In the genomic region with DNA sequence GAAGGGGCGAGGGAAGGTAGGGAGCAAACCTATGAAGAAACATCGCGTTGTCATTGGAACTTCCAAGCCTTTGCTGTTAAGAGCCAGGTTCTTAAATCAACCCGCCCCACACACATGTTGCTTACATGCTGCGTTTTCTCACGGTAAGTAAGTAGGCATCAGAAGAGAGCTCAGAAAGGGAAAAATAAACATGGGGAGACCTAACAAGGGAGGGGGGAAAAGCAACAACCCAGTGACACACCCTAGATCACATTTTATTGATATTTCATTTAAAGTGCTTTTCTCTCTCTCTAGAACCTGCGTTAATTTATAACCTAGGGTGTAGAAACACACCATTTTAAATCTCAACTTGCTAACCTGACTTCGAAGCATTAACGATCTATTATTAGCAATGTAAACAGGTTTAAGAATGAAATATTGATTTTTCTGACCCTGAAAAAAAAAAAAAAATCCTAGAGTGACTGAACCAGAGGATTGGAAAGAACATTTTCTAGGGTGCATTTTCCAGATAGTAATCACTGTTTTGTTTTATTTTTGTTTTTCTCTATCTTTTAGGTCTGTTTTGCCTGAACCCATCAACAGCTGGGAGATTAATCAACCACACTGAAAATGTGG, we compare ENCODE assay signal across 11 cellular contexts. TPM values are rescaled to one million over a fixed set of nuclear protein-coding genes. Genes with fewer than 3 reads are reported as not detected.
DNase-seq lines count a peak whose midpoint lies in the region; FAIRE-seq and TF ChIP-seq lines count a peak whose summit lies in the region.
"Had no signal": no experiment of that assay in that cellular context is flagged by ENCODE, and none has a peak within 500 bp of the region (broad histone marks: within the 10 kb centered on the region; RNA-seq: fewer than 3 reads in every experiment).

No MANE protein-coding gene starts in this region.

- H3K4me1 Mint-ChIP-seq in nephron progenitor cell, result peaks cover 52% of the 10 kb centered on the region

- H3K27me3 ChIP-seq in GM23248 (replicated peaks; ENCODE audit: insufficient read depth), result no peaks in the 10 kb centered on the region
- H3K27me3 ChIP-seq in duodenal mucosa (ENCODE audit: control insufficient read depth in 1 of 2, insufficient read depth in 2 of 2, low read length in 2 of 2), result peaks cover 82 to 86% of the 10 kb centered on the region in 2 donors

- 85 to 90% methylated on average over 9 of the region's 9 CpGs for WGBS in GM23248 (ENCODE audit: low coverage in 1 of 2, low lambda C conversion rate in 2 of 2, missing lambda C conversion rate in 2 of 2), 2 experiments

- H3K4me3 Mint-ChIP-seq in nephron progenitor cell, result peak overlapping the region; percentile 99

- H3K9me2 ChIP-seq in GM23248 (ENCODE audit: insufficient read depth), result no peaks in the 10 kb centered on the region

- H3K36me3 ChIP-seq in GM23248 (ENCODE audit: low read depth) (peaks cover 18% of the 10 kb centered on the region), duodenal mucosa (ENCODE audit: control insufficient read depth in 1 of 2, insufficient read depth in 2 of 2, low read length in 2 of 2) (peaks cover 0 to 3% of the 10 kb centered on the region in 2 donors)

- TF ChIP-seq CTCF in nephron progenitor cell (IDR thresholded peaks at IDR 0.05) (no peak), D721Med (IDR thresholded peaks at IDR 0.05; ENCODE audit: insufficient read depth, missing control alignments) (no peak)

- FAIRE-seq in D721Med (lab: Jason Lieb, UNC), result no peak

- H3K4me1 ChIP-seq in GM23248 (ENCODE audit: insufficient read depth) (peaks cover 13% of the 10 kb centered on the region), duodenal mucosa (ENCODE audit: control insufficient read depth in 1 of 2, insufficient read depth in 2 of 2, low read length in 2 of 2) (peaks cover 25 to 35% of the 10 kb centered on the region in 2 donors)

- in situ Hi-C loops in GM23248 (cut with MboI), result no loop called here

- peaks cover 52% of the 10 kb centered on the region for H3K36me3 Mint-ChIP-seq in nephron progenitor cell (ENCODE audit: low read depth)

- H3K9ac ChIP-seq in GM23248 (peak overlapping the region; percentile 91; the same call in 1 of the 2 replicates), duodenal mucosa (ENCODE audit: low read depth in 1 of 2, low read length in 2 of 2) (peak overlapping the region; percentile 32 to 71)

- peak overlapping the region; percentile 100 for H3K27ac Mint-ChIP-seq in nephron progenitor cell
- H3K27ac Mint-ChIP-seq: CD4-positive, CD25-positive, alpha-beta regulatory T cell had no signal

- H3K4me3 ChIP-seq in GM23248, result peak overlapping the region; percentile 80
- H3K4me3 ChIP-seq in duodenal mucosa (ENCODE audit: low read depth in 1 of 2, low read length in 2 of 2), result peak overlapping the region; percentile 78 to 87

- 0 out of 2 replicates have a peak overlapping the region, but pooled peaks have one; percentile 61 for H2AFZ ChIP-seq in GM23248

- peaks cover 61% of the 10 kb centered on the region for H3K79me2 ChIP-seq in GM23248 (ENCODE audit: insufficient read depth)

- H3K9me3 Mint-ChIP-seq in nephron progenitor cell, result no peaks in the 10 kb centered on the region

- DNase-seq in GM23248 (no peak), nephron progenitor cell (no peak), D721Med (ENCODE audit: insufficient read length, low spot score) (no peak)
- no peak for DNase-seq in effector CD8-positive, alpha-beta T cell (lab: John Stamatoyannopoulos, UW)
- DNase-seq in activated CD8-positive, alpha-beta memory T cell treated with anti-CD3 and anti-CD28 coated beads, Interleukin-2, amount 50 U/mL, for 48 hours, result no peak
- DNase-seq: CD4-positive, CD25-positive, alpha-beta regulatory T cell; NCI-H2029; SHP77 treated with DMSO at 0.1 percent for 48 hours had no signal

- H4K20me1 ChIP-seq in GM23248 (ENCODE audit: insufficient read depth), result no peaks in the 10 kb centered on the region

- H3F3A ChIP-seq in GM23248 (ENCODE audit: insufficient read depth), result peaks cover 22% of the 10 kb centered on the region

- peaks cover 3% of the 10 kb centered on the region for H3K27me3 Mint-ChIP-seq in nephron progenitor cell (ENCODE audit: low read depth, poor library complexity)

- H3K4me2 ChIP-seq in GM23248 (ENCODE audit: unreplicated experiment), result peak overlapping the region; percentile 99

- H3K9me3 ChIP-seq in GM23248 (ENCODE audit: low read depth) (no peaks in the 10 kb centered on the region), duodenal mucosa (ENCODE audit: control insufficient read depth in 1 of 2, low read length in 2 of 2) (no peaks in the 10 kb centered on the region)

- H3K27ac ChIP-seq in GM23248, result peak overlapping the region; percentile 90
- H3K27ac ChIP-seq in duodenal mucosa (ENCODE audit: low read depth, low read length), result peak overlapping the region; percentile 65
- H3K27ac ChIP-seq: HL-60 had no signal

RNA-seq across cellular contexts. Expression of a gene that starts 3.2 kb away (rescaled TPM):
- total RNA-seq in GM23248 (2014; rRNA removed; shearing (Covaris generic)), result not detected in 2 replicates
- 0.09 TPM in 1 of 2 replicates, not detected in the other for polyA plus RNA-seq in GM23248 (2016; fragmentation: Nextera tagmentation; extraction: Ambion mirVana)
- total RNA-seq: activated CD8-positive, alpha-beta memory T cell treated with anti-CD3 and anti-CD28 coated beads for 36 hours; CD4-positive, CD25-positive, alpha-beta regulatory T cell had no signal

RNA-seq across cellular contexts. Expression of a gene that starts 3.5 kb away (rescaled TPM):
- 0.89 and 0.97 TPM in 2 replicates for total RNA-seq in GM23248 (2014; rRNA removed; shearing (Covaris generic))
- polyA plus RNA-seq in GM23248 (2016; fragmentation: Nextera tagmentation; extraction: Ambion mirVana), result 1.6 and 1.8 TPM in 2 replicates

RNA-seq across cellular contexts. Expression of a gene that starts 31.2 kb away (rescaled TPM):
- total RNA-seq in GM23248 (2014; rRNA removed; shearing (Covaris generic)), result 0.13 and 1.8 TPM in 2 replicates
- 3.1 and 3.3 TPM in 2 replicates for polyA plus RNA-seq in GM23248 (2016; fragmentation: Nextera tagmentation; extraction: Ambion mirVana)
- total RNA-seq: CD4-positive, CD25-positive, alpha-beta regulatory T cell had no signal

RNA-seq across cellular contexts. Expression of a gene that starts 44.1 kb away (rescaled TPM):
- total RNA-seq in GM23248 (2014; rRNA removed; shearing (Covaris generic)), result 0.25 and 4.0 TPM in 2 replicates
- 1.3 and 1.9 TPM in 2 replicates for polyA plus RNA-seq in GM23248 (2016; fragmentation: Nextera tagmentation; extraction: Ambion mirVana)
- total RNA-seq: activated CD8-positive, alpha-beta memory T cell treated with anti-CD3 and anti-CD28 coated beads for 36 hours; CD4-positive, CD25-positive, alpha-beta regulatory T cell had no signal
- polyA plus RNA-seq: CD4-positive, CD25-positive, alpha-beta regulatory T cell had no signal

RNA-seq across cellular contexts. Expression of a gene that starts 48.2 kb away (rescaled TPM):
- 0.51 and 3.2 TPM in 2 replicates for total RNA-seq in GM23248 (2014; rRNA removed; shearing (Covaris generic))
- polyA plus RNA-seq in GM23248 (2016; fragmentation: Nextera tagmentation; extraction: Ambion mirVana), result 3.5 and 3.7 TPM in 2 replicates
- total RNA-seq: activated CD8-positive, alpha-beta memory T cell treated with anti-CD3 and anti-CD28 coated beads for 36 hours; CD4-positive, CD25-positive, alpha-beta regulatory T cell had no signal
- polyA plus RNA-seq: CD4-positive, CD25-positive, alpha-beta regulatory T cell had no signal
